11 cellular contexts compared by ENCODE assay signal in the genomic region with DNA sequence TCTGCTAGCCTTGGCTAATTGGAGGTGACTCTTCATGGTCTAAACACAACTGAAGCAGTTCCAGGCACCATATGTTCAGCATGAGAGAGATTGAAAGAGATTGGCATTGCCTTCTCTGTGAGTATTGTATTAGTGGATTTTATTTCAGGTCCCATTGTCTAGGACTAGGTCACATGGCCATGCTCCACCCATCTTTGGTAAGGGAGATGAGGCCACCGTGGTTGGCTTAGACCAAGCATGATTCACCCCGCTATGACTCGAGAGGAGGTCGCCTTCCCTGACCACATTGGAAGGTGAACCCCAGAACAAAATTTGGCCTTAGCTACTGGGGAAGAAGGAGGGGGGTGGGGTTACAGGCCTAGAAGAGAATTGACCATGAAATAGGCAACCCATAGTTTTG.
A peak's percentile ranks its signal among the peaks of the same experiment; 100 is the strongest.
DNase-seq lines count a peak whose midpoint lies in the region; TF ChIP-seq lines count a peak whose summit lies in the region.
"Had no signal": no experiment of that assay in that cellular context is flagged by ENCODE, and none has a peak within 500 bp of the region (broad histone marks: within the 10 kb centered on the region; RNA-seq: fewer than 3 reads in every experiment).

No MANE protein-coding gene starts in this region.

- H3K27me3 ChIP-seq in HL-60 (ENCODE audit: insufficient read depth, poor library complexity, severe bottlenecking) (no peaks in the 10 kb centered on the region), tibial artery (no peaks in the 10 kb centered on the region)

- H3K4me3 Mint-ChIP-seq in activated CD4-positive, alpha-beta T cell treated with anti-CD3 and anti-CD28 coated beads, Interleukin-2, amount 10 ng/mL, durations not matched to agents 7 days and 5 days, result no peak overlapping the region
- H3K4me3 Mint-ChIP-seq: memory B cell had no signal

- no peak for TF ChIP-seq CTCF in HL-60 (IDR thresholded peaks at IDR 0.05; ENCODE audit: insufficient read depth, low read length)
- TF ChIP-seq CTCF in tibial artery (IDR thresholded peaks at IDR 0.05), result no peak

- H3K36me3 ChIP-seq in tibial artery, result no peaks in the 10 kb centered on the region

- CTCF ChIA-PET in activated CD4-positive, alpha-beta T cell treated with anti-CD3 and anti-CD28 coated beads, Interleukin-2, amount 10 ng/mL, durations not matched to agents 7 days and 5 days (lab: Charles Lee), result no interaction called here

- no peak overlapping the region for H3K27ac ChIP-seq in HL-60 (replicated peaks)
- no peak overlapping the region for H3K27ac ChIP-seq in tibial artery

- DNase-seq in CD1c-positive myeloid dendritic cell (ENCODE audit: extremely low spot score) (peak; percentile 21), HL-60 (ENCODE audit: low read depth in 1 of 2, low spot score in 1 of 2) (peak; percentile 5 to 46), myocyte (ENCODE audit: low read depth) (peak; percentile 49), posterior cingulate gyrus (no peak), foreskin melanocyte (no peak), tibial artery (no peak)
- peak; percentile 17 for DNase-seq in activated CD4-positive, alpha-beta T cell treated with anti-CD3 and anti-CD28 coated beads, Interleukin-2, amount 10 ng/mL, durations not matched to agents 7 days and 5 days
- no peak for DNase-seq in effector CD8-positive, alpha-beta T cell (lab: John Stamatoyannopoulos, UW)
- DNase-seq: amygdala, DND-41 had no signal

- POLR2A ChIA-PET in activated CD4-positive, alpha-beta T cell treated with anti-CD3 and anti-CD28 coated beads, Interleukin-2, amount 10 ng/mL, durations not matched to agents 7 days and 5 days (lab: Charles Lee), result no interaction called here

- no peaks in the 10 kb centered on the region for H3K27me3 Mint-ChIP-seq in activated CD4-positive, alpha-beta T cell treated with anti-CD3 and anti-CD28 coated beads, Interleukin-2, amount 10 ng/mL, durations not matched to agents 7 days and 5 days
- H3K27me3 Mint-ChIP-seq: memory B cell had no signal

- H3K4me1 Mint-ChIP-seq in activated CD4-positive, alpha-beta T cell treated with anti-CD3 and anti-CD28 coated beads, Interleukin-2, amount 10 ng/mL, durations not matched to agents 7 days and 5 days, result peaks cover 21% of the 10 kb centered on the region

- H3K9me3 Mint-ChIP-seq in activated CD4-positive, alpha-beta T cell treated with anti-CD3 and anti-CD28 coated beads, Interleukin-2, amount 10 ng/mL, durations not matched to agents 7 days and 5 days, result no peaks in the 10 kb centered on the region
- H3K9me3 Mint-ChIP-seq: memory B cell had no signal

- H3K9me3 ChIP-seq in tibial artery, result peaks cover 0 to under 1% (median 0%) of the 10 kb centered on the region in 3 donors

- H3K27ac Mint-ChIP-seq in activated CD4-positive, alpha-beta T cell treated with anti-CD3 and anti-CD28 coated beads, Interleukin-2, amount 10 ng/mL, durations not matched to agents 7 days and 5 days, result no peak overlapping the region
- H3K27ac Mint-ChIP-seq: memory B cell had no signal

- H3K4me1 ChIP-seq in tibial artery, result no peaks in the 10 kb centered on the region

- no peaks in the 10 kb centered on the region for H3K36me3 Mint-ChIP-seq in activated CD4-positive, alpha-beta T cell treated with anti-CD3 and anti-CD28 coated beads, Interleukin-2, amount 10 ng/mL, durations not matched to agents 7 days and 5 days (ENCODE audit: low read depth)
- H3K36me3 Mint-ChIP-seq: memory B cell had no signal

- intact Hi-C loops in posterior cingulate gyrus (cut with DNase I), result no loop called here
- intact Hi-C loops in tibial artery (cut with DNase I; ENCODE audit: low total_unique reads), result no loop called here

- no peak overlapping the region for H3K4me3 ChIP-seq in HL-60 (replicated peaks; ENCODE audit: insufficient read depth, low read length)
- H3K4me3 ChIP-seq in tibial artery, result no peak overlapping the region

Comparison
In these comparisons a context has a peak if more than half of its experiments do, and no peak if none do; other contexts are left out.
1. DNase-seq: peak in CD1c-positive myeloid dendritic cell (single experiment), HL-60 (2 of 2), activated CD4-positive, alpha-beta T cell treated with anti-CD3 and anti-CD28 coated beads, Interleukin-2, amount 10 ng/mL, durations not matched to agents 7 days and 5 days (single experiment) and myocyte (single experiment); none in posterior cingulate gyrus (0 of 10), foreskin melanocyte (single experiment), effector CD8-positive, alpha-beta T cell (single experiment) and tibial artery (0 of 2).